In genomic region chr5:111551569-111552275, GRCh38 we compare ENCODE assay signal across 12 cellular contexts. TPM values are rescaled to one million over a fixed set of nuclear protein-coding genes. Genes with fewer than 3 reads are reported as not detected.
DNase-seq lines count a peak whose midpoint lies in the region; FAIRE-seq and TF ChIP-seq lines count a peak whose summit lies in the region.
"Had no signal": no experiment of that assay in that cellular context is flagged by ENCODE, and none has a peak within 500 bp of the region (broad histone marks: within the 10 kb centered on the region; RNA-seq: fewer than 3 reads in every experiment).

No MANE protein-coding gene starts in this region.

- no peaks in the 10 kb centered on the region for H3K9me3 ChIP-seq in H1 (ENCODE audit: insufficient read depth in 2 of 2, low read depth in 1 of 2, low read length in 1 of 2)
- no peaks in the 10 kb centered on the region for H3K9me3 ChIP-seq in osteoblast (ENCODE audit: low read depth, low read length)

- peak overlapping the region; percentile 2; the same call in 1 of the 2 replicates for H3K27ac ChIP-seq in H1 (ENCODE audit: low read depth, low read length)
- H3K27ac ChIP-seq in osteoblast (ENCODE audit: low read depth, low read length): peak overlapping the region; percentile 38

- no peak overlapping the region for H3K14ac ChIP-seq in H1 (ENCODE audit: insufficient read length)

- TF ChIP-seq EP300 in H1 (IDR thresholded peaks at IDR 0.05; ENCODE audit: borderline replicate concordance in 1 of 2, low read depth in 2 of 2, low read length in 2 of 2): no peak

- TF ChIP-seq CTCF in H1 (IDR thresholded peaks at IDR 0.05; ENCODE audit: control extremely low read depth in 1 of 3, insufficient read depth in 1 of 3, low read depth in 1 of 3, low read length in 3 of 3): no peak
- no peak for TF ChIP-seq CTCF in osteoblast (IDR thresholded peaks at IDR 0.05; ENCODE audit: extremely low read depth, low read depth, low read length)
- no peak for TF ChIP-seq CTCF in D721Med (IDR thresholded peaks at IDR 0.05; ENCODE audit: insufficient read depth, missing control alignments)
- no peak for TF ChIP-seq CTCF in GM10266 (IDR thresholded peaks at IDR 0.05; ENCODE audit: control insufficient read depth, insufficient read depth, low read depth, missing control alignments)

- no peak overlapping the region; the same call in 1 of the 2 replicates for H2BK5ac ChIP-seq in H1 (ENCODE audit: low read depth, low read length)

- H4K5ac ChIP-seq in H1 (ENCODE audit: insufficient read length, low read depth, low read length): no peak overlapping the region

- no peak overlapping the region for H2BK120ac ChIP-seq in H1 (replicated peaks; ENCODE audit: low read depth, low read length)

- peaks cover 18% of the 10 kb centered on the region for H3K4me1 Mint-ChIP-seq in T-helper 1 cell treated with Interleukin-12 subunit alpha and Interleukin-12 subunit beta and Interleukin-4 antibody, amounts not matched to agents 30 μg/mL and 1 μg/mL, for 36 hours (ENCODE audit: low read depth)

- peak overlapping the region; percentile 34 for H3K27ac Mint-ChIP-seq in T-helper 1 cell treated with Interleukin-12 subunit alpha and Interleukin-12 subunit beta and Interleukin-4 antibody, amounts not matched to agents 30 μg/mL and 1 μg/mL, for 36 hours

- H3K9ac ChIP-seq in H1 (replicated peaks in 1 of 4; ENCODE audit: extremely low read depth in 1 of 4, low read depth in 3 of 4, low read length in 3 of 4): no peak overlapping the region

- WGBS in H1 (ENCODE audit: extremely low coverage in 1 of 2, insufficient coverage in 1 of 2, insufficient read length in 1 of 2, insufficient replicate concordance in 2 of 2, low coverage in 1 of 2, low lambda C conversion rate in 2 of 2, missing lambda C conversion rate in 1 of 2), 2 experiments: 59% methylated on average over 7 of the region's 7 CpGs; no CpG with 5 or more reads in 1 of the 2 experiments

- no peak overlapping the region for H4K8ac ChIP-seq in H1 (ENCODE audit: extremely low read depth, insufficient read depth, low read length)

- H3K36me3 Mint-ChIP-seq in T-helper 1 cell treated with Interleukin-12 subunit alpha and Interleukin-12 subunit beta and Interleukin-4 antibody, amounts not matched to agents 30 μg/mL and 1 μg/mL, for 36 hours (ENCODE audit: low read depth): no peaks in the 10 kb centered on the region

- no peak overlapping the region for H3K56ac ChIP-seq in H1 (replicated peaks; ENCODE audit: insufficient read length, low read depth, low read length)

- TF ChIP-seq RAD21 in H1 (IDR thresholded peaks at IDR 0.05 in 1 of 2, conservative IDR thresholded peaks at IDR 0.05 in 1 of 2; ENCODE audit: low read depth in 2 of 2, low read length in 2 of 2): no peak

- no peak for DNase-seq in T-helper 1 cell
- peak; percentile 17 to 22 for DNase-seq in NCI-H526 (lab: John Stamatoyannopoulos, UW)
- DNase-seq in H1 (ENCODE audit: low read depth in 1 of 2, low spot score in 2 of 2): no peak
- DNase-seq in osteoblast (ENCODE audit: insufficient read length, low spot score, missing footprints): no peak
- DNase-seq in NCI-H2196 treated with DMSO at 0.1 percent for 48 hours (lab: John Stamatoyannopoulos, UW; ENCODE audit: unreplicated experiment): no peak
- no peak for DNase-seq in D721Med (ENCODE audit: insufficient read length, low spot score)
- no peak for DNase-seq in GM10266 (ENCODE audit: extremely low spot score)
- DNase-seq: DMS79 treated with DMSO at 0.1 percent for 48 hours, dorsolateral prefrontal cortex, glutamatergic neuron, NCI-H1105 had no signal

- H3K4me1 ChIP-seq in H1 (replicated peaks in 1 of 4; ENCODE audit: control insufficient read depth in 3 of 4, insufficient read depth in 4 of 4, low read length in 3 of 4) (peaks cover 1 to 15% (median 11%) of the 10 kb centered on the region in 4 experiments; a peak in 6 of 7 replicates), osteoblast (ENCODE audit: insufficient read depth, low read length) (peaks cover 26% of the 10 kb centered on the region)

- peak overlapping the region; percentile 3 for H3K4me3 Mint-ChIP-seq in T-helper 1 cell treated with Interleukin-12 subunit alpha and Interleukin-12 subunit beta and Interleukin-4 antibody, amounts not matched to agents 30 μg/mL and 1 μg/mL, for 36 hours

- H3K9me3 Mint-ChIP-seq in T-helper 1 cell treated with Interleukin-12 subunit alpha and Interleukin-12 subunit beta and Interleukin-4 antibody, amounts not matched to agents 30 μg/mL and 1 μg/mL, for 36 hours: no peaks in the 10 kb centered on the region

- H3K4me3 ChIP-seq in H1 (ENCODE audit: extremely low read depth in 1 of 4, insufficient read depth in 2 of 4, low read depth in 3 of 4, low read length in 4 of 4): 0 out of 8 replicates have a peak overlapping the region, but pooled peaks of 1 of the 4 experiments have one; percentile 9
- no peak overlapping the region for H3K4me3 ChIP-seq in osteoblast (ENCODE audit: insufficient read depth, low read length)
- H3K4me3 ChIP-seq: dorsolateral prefrontal cortex had no signal

- no peak overlapping the region for H2BK15ac ChIP-seq in H1 (ENCODE audit: low read length)

- peak overlapping the region; percentile 38; the same call in 1 of the 2 replicates for H2BK20ac ChIP-seq in H1 (ENCODE audit: low read length)

- H4K20me1 ChIP-seq in H1 (replicated peaks in 1 of 2; ENCODE audit: control insufficient read depth in 1 of 2, insufficient read depth in 2 of 2, low read length in 2 of 2): no peaks in the 10 kb centered on the region
- no peaks in the 10 kb centered on the region for H4K20me1 ChIP-seq in osteoblast (ENCODE audit: insufficient read depth, low read length)

- H3K18ac ChIP-seq in H1 (ENCODE audit: extremely low read depth, low read length): peak overlapping the region; percentile 35; the same call in 1 of the 2 replicates

- H3K4me2 ChIP-seq in H1 (ENCODE audit: insufficient read depth in 1 of 2, low read depth in 2 of 2, low read length in 2 of 2) (peak overlapping the region; percentile 37 to 44), osteoblast (ENCODE audit: insufficient read depth, low read length) (peak overlapping the region; percentile 37)

- no peak overlapping the region for H3K4ac ChIP-seq in H1 (replicated peaks; ENCODE audit: insufficient read length, low read depth, low read length)

- H4K91ac ChIP-seq in H1 (replicated peaks; ENCODE audit: insufficient read length, low read length): no peak overlapping the region

- POLR2A ChIA-PET in H1 (lab: Charles Lee; ENCODE audit: partially characterized antibody): interaction anchor here (1.0 kb wide), 1 partner anchor 615 kb away, joined by 3 read pairs; no protein-coding TSS in a partner anchor

- CTCF ChIA-PET in H1 (lab: Charles Lee; ENCODE audit: partially characterized antibody): interaction anchor here (0.6 to 2.5 kb wide), 9 partner anchors 10 to 595 kb away, joined by 3 to 23 read pairs (median 5); partner anchors contain the start of gene NREP

- H2AFZ ChIP-seq in H1 (ENCODE audit: low read length) (peak overlapping the region; percentile 64), osteoblast (ENCODE audit: low read length) (no peak overlapping the region)

- no peaks in the 10 kb centered on the region for H3K23me2 ChIP-seq in H1 (ENCODE audit: low read depth, low read length)

- H2BK12ac ChIP-seq in H1 (ENCODE audit: low read depth, low read length): peak overlapping the region; percentile 69; the same call in 1 of the 2 replicates

- H3K79me1 ChIP-seq in H1 (ENCODE audit: low read depth, low read length): no peaks in the 10 kb centered on the region

- H3K79me2 ChIP-seq in H1 (ENCODE audit: control insufficient read depth in 1 of 2, insufficient read depth in 2 of 2, low read length in 2 of 2) (no peaks in the 10 kb centered on the region), osteoblast (ENCODE audit: insufficient read depth, low read length) (no peaks in the 10 kb centered on the region)

- FAIRE-seq in H1 (lab: Jason Lieb, UNC) (no peak), D721Med (lab: Jason Lieb, UNC) (no peak)

- H3K36me3 ChIP-seq in H1 (ENCODE audit: control insufficient read depth in 2 of 4, insufficient read depth in 4 of 4, low read length in 3 of 4) (no peaks in the 10 kb centered on the region), osteoblast (ENCODE audit: insufficient read depth, low read length) (no peaks in the 10 kb centered on the region)

- H3K23ac ChIP-seq in H1 (ENCODE audit: insufficient read length): no peak overlapping the region

- peaks cover 5% of the 10 kb centered on the region for H3K27me3 Mint-ChIP-seq in T-helper 1 cell treated with Interleukin-12 subunit alpha and Interleukin-12 subunit beta and Interleukin-4 antibody, amounts not matched to agents 30 μg/mL and 1 μg/mL, for 36 hours (ENCODE audit: low read depth)

- H3K27me3 ChIP-seq in H1 (replicated peaks in 1 of 4; ENCODE audit: control insufficient read depth in 3 of 4, extremely low read depth in 1 of 4, insufficient read depth in 3 of 4, low read length in 3 of 4) (no peaks in the 10 kb centered on the region), osteoblast (ENCODE audit: insufficient read depth, low read length) (no peaks in the 10 kb centered on the region)
- H3K27me3 ChIP-seq: dorsolateral prefrontal cortex had no signal

- H2AK5ac ChIP-seq in H1 (ENCODE audit: low read depth, low read length): no peak overlapping the region

- TF ChIP-seq POLR2A in H1 (IDR thresholded peaks at IDR 0.05; ENCODE audit: control extremely low read depth in 1 of 2, low read depth in 2 of 2, low read length in 2 of 2): no peak

TF ChIP-seq in H1, 55 proteins besides CTCF, POLR2A, EP300 and RAD21:
- TF ChIP-seq MAX (IDR thresholded peaks at IDR 0.05): peak; percentile 28; the same call in 1 of the 2 replicates
- TF ChIP-seq MAFK (IDR thresholded peaks at IDR 0.05; ENCODE audit: low read depth, low read length): no peak

RNA-seq across cellular contexts. Expression of gene STARD4, which starts 39.4 kb away (rescaled TPM):
- total RNA-seq in H1 (2021; fragmentation: NEBNext Ultra II Directional; extraction: Animal tissue kit (Norgen Biotek cat#: 25700)): 47.4 and 47.9 TPM in 2 replicates
- 10.4 and 10.8 TPM in 2 replicates for polyA plus RNA-seq in H1 (2011; rRNA removed)
- 21.0 TPM for polyA plus RNA-seq in H1 (2011; cell fraction: cytosol; rRNA removed)
- 14.7 TPM for polyA plus RNA-seq in H1 (2011; cell fraction: nucleus; rRNA removed)
- 23.7 to 51.0 TPM (median 31.2 TPM) in 4 replicates for polyA plus RNA-seq in H1 (2012, experiment 1 of 2)
- 2.4 TPM for polyA plus RNA-seq in H1 (2012, experiment 2 of 2)
- polyA plus RNA-seq in H1 (2013, experiment 1 of 2): 33.8 TPM
- 33.7 TPM for polyA plus RNA-seq in H1 (2013, experiment 2 of 2)
- 23.0 and 38.9 TPM in 2 replicates for polyA minus RNA-seq in H1 (2011; rRNA and poly(A)+ RNA removed)
- polyA minus RNA-seq in H1 (2011; cell fraction: cytosol; rRNA and poly(A)+ RNA removed): 14.2 TPM
- 30.2 TPM for polyA minus RNA-seq in H1 (2011; cell fraction: nucleus; rRNA and poly(A)+ RNA removed)
- total RNA-seq in osteoblast: 102 and 106 TPM in 2 replicates

Comparison
In these comparisons a context has a peak if more than half of its experiments do, and no peak if none do; other contexts are left out.
1. DNase-seq: peak in NCI-H526 (2 of 2); none in T-helper 1 cell (0 of 5), H1 (0 of 2), osteoblast (single experiment), NCI-H2196 treated with DMSO at 0.1 percent for 48 hours (single experiment), D721Med (single experiment) and GM10266 (single experiment).